32 cellular contexts compared by ENCODE assay signal in the genomic region with DNA sequence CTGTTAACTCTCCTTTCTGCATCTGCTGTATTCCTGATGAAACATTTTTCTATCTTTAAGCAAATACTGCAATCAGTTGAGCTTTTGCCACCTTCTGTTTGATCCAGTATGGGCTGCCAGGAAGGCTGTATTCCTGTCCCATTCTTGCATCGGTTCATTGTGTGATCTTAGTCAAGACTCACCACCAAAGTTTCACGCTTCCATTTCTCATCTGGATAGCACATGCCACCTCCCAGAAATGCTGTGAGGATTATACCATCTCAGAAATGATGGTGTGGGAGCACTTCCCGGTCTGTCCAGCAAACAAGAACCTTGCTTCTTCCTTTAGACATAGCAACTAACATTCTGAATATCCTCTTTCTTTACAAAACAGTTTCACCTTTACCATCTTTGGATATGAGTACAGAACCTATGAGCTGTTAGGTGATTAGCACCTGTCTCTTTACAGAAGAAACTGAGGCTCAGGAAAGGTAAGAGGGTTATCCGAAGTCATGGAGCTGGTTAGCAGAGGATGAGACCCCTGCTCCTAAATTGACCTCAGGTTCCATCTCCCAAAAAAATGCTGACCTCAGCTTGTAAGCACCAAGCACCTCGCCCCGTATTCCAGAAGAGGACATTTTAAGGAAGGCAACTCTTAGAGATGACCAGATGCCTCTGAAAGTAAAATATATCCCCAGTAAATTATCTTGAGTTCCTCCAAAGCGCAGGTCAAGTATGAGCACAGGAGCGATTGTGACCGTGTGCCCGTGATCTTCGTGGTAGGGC. TPM values are rescaled to one million over a fixed set of nuclear protein-coding genes. Genes with fewer than 3 reads are reported as not detected.
DNase-seq lines count a peak whose midpoint lies in the region; ATAC-seq, FAIRE-seq and TF ChIP-seq lines count a peak whose summit lies in the region.
"Had no signal": no experiment of that assay in that cellular context is flagged by ENCODE, and none has a peak within 500 bp of the region (broad histone marks: within the 10 kb centered on the region; RNA-seq: fewer than 3 reads in every experiment).

No MANE protein-coding gene starts in this region.

- no peak for ATAC-seq in A549
- ATAC-seq in aorta (ENCODE audit: low FRiP score), result no peak
- ATAC-seq in activated T-cell treated with anti-CD3 and anti-CD28 coated beads, Interleukin-2, amount 50 U/mL, for 72 hours (replicated peaks in 1 of 2), result no peak
- ATAC-seq: T-helper 17 cell had no signal

- peaks cover 79% of the 10 kb centered on the region for H3K36me3 ChIP-seq in GM23248 (ENCODE audit: low read depth)
- peaks cover 0 to 44% (median 11%) of the 10 kb centered on the region in 4 donors for H3K36me3 ChIP-seq in sigmoid colon
- peaks cover 0 to 14% of the 10 kb centered on the region in 2 donors for H3K36me3 ChIP-seq in aorta (ENCODE audit: control insufficient read depth in 1 of 2, insufficient read depth in 2 of 2, low read length in 1 of 2)

- CTCF ChIA-PET in A549 (lab: Yijun Ruan, JAX), result interaction anchor here (0.6 to 4.8 kb wide), 9 partner anchors 11 to 188 kb away, joined by 3 to 18 read pairs (median 3); no protein-coding TSS in a partner anchor

- intact Hi-C loops in dorsolateral prefrontal cortex (cut with DNase I), result no loop called here
- intact Hi-C loops in sigmoid colon (cut with DNase I), result no loop called here
- intact Hi-C loops in aorta (cut with DNase I), result no loop called here

- no peaks in the 10 kb centered on the region for H3K4me1 Mint-ChIP-seq in activated T-cell treated with anti-CD3 and anti-CD28 coated beads, Interleukin-2, amount 50 U/mL, for 72 hours (ENCODE audit: low read depth)
- H3K4me1 Mint-ChIP-seq: T-helper 17 cell had no signal

- TF ChIP-seq RAD21 in A549 (conservative IDR thresholded peaks at IDR 0.05 in 1 of 2, IDR thresholded peaks at IDR 0.05 in 1 of 2), result no peak

- no peaks in the 10 kb centered on the region for H3K27me3 ChIP-seq in GM23248 (replicated peaks; ENCODE audit: insufficient read depth)
- H3K27me3 ChIP-seq in dorsolateral prefrontal cortex, result no peaks in the 10 kb centered on the region
- H3K27me3 ChIP-seq in sigmoid colon, result no peaks in the 10 kb centered on the region
- H3K27me3 ChIP-seq in aorta (ENCODE audit: control insufficient read depth in 1 of 2, insufficient read depth in 2 of 2, low read length in 1 of 2), result no peaks in the 10 kb centered on the region
- H3K27me3 ChIP-seq: adrenal gland, BLaER1, neutrophil, thyroid gland had no signal

- no peak overlapping the region for H3K27ac ChIP-seq in A549
- peak overlapping the region; percentile 86 for H3K27ac ChIP-seq in GM23248
- peak overlapping the region in 51 of 59 donors; percentile 10 to 84 (median 56) for H3K27ac ChIP-seq in dorsolateral prefrontal cortex
- H3K27ac ChIP-seq in sigmoid colon, result peak overlapping the region in 3 of 4 donors; percentile 17 to 27 (median 23)
- H3K27ac ChIP-seq in aorta (ENCODE audit: low read depth in 1 of 2, low read length in 2 of 2), result peak overlapping the region in 1 of 2 donors; percentile 6
- H3K27ac ChIP-seq: BLaER1, epithelial cell of prostate, neutrophil, thyroid gland had no signal

- H2AFZ ChIP-seq in GM23248, result no peak overlapping the region

- no peaks in the 10 kb centered on the region for H3K9me2 ChIP-seq in GM23248 (ENCODE audit: insufficient read depth)

- H3F3A ChIP-seq in GM23248 (ENCODE audit: insufficient read depth), result peaks cover 98% of the 10 kb centered on the region

- no peaks in the 10 kb centered on the region for H3K9me3 Mint-ChIP-seq in activated T-cell treated with anti-CD3 and anti-CD28 coated beads, Interleukin-2, amount 50 U/mL, for 72 hours
- H3K9me3 Mint-ChIP-seq: activated naive CD4-positive, alpha-beta T cell treated with anti-CD3 and anti-CD28 coated beads for 36 hours; brain had no signal

- no peaks in the 10 kb centered on the region for H3K27me3 Mint-ChIP-seq in activated T-cell treated with anti-CD3 and anti-CD28 coated beads, Interleukin-2, amount 50 U/mL, for 72 hours (ENCODE audit: low read depth)
- H3K27me3 Mint-ChIP-seq: brain, naive B cell, T-helper 17 cell had no signal

- H3K4me3 Mint-ChIP-seq in activated T-cell treated with anti-CD3 and anti-CD28 coated beads, Interleukin-2, amount 50 U/mL, for 72 hours, result no peak overlapping the region
- H3K4me3 Mint-ChIP-seq: activated naive CD4-positive, alpha-beta T cell treated with anti-CD3 and anti-CD28 coated beads for 36 hours; brain; naive B cell; T-helper 17 cell had no signal

- TF ChIP-seq POLR2A in A549 (IDR thresholded peaks at IDR 0.05; ENCODE audit: low read length) (no peak), sigmoid colon (IDR thresholded peaks at IDR 0.05) (no peak)

- no peak overlapping the region for H3K27ac Mint-ChIP-seq in activated T-cell treated with anti-CD3 and anti-CD28 coated beads, Interleukin-2, amount 50 U/mL, for 72 hours
- H3K27ac Mint-ChIP-seq: activated naive CD4-positive, alpha-beta T cell treated with anti-CD3 and anti-CD28 coated beads for 36 hours; T-helper 17 cell had no signal

- H3K4me2 ChIP-seq in A549, result no peak overlapping the region
- H3K4me2 ChIP-seq in GM23248 (ENCODE audit: unreplicated experiment), result no peak overlapping the region
- H3K4me2 ChIP-seq: BLaER1 had no signal

- POLR2A ChIA-PET in A549 (lab: Yijun Ruan, JAX), result no interaction called here

- H3K9ac ChIP-seq in GM23248, result no peak overlapping the region
- H3K9ac ChIP-seq: BLaER1 had no signal

- 88% methylated on average over 11 of the region's 11 CpGs for WGBS in A549 (ENCODE audit: missing lambda C conversion rate)
- 83 to 84% methylated on average over 11 of the region's 11 CpGs for WGBS in GM23248 (ENCODE audit: low coverage in 1 of 2, low lambda C conversion rate in 2 of 2, missing lambda C conversion rate in 2 of 2), 2 experiments
- WGBS in sigmoid colon, 2 donors, result 86 to 90% methylated on average over 11 of the region's 11 CpGs
- WGBS in aorta, 2 donors, result 67 to 70% methylated on average over 11 of the region's 11 CpGs

- H3K9me3 ChIP-seq in A549 (no peaks in the 10 kb centered on the region), GM23248 (ENCODE audit: low read depth) (no peaks in the 10 kb centered on the region), sigmoid colon (no peaks in the 10 kb centered on the region), aorta (ENCODE audit: control insufficient read depth, low read length) (no peaks in the 10 kb centered on the region)
- H3K9me3 ChIP-seq: adrenal gland, BLaER1, HAP-1, neutrophil, thyroid gland had no signal

- DNase-seq in A549 (ENCODE audit: low read depth in 1 of 2, low spot score in 1 of 2) (no peak), GM23248 (peak; percentile 42), dorsolateral prefrontal cortex (peak in 1 of 10 donors; percentile 27), sigmoid colon (no peak), aorta (no peak), NCI-H69 (lab: John Stamatoyannopoulos, UW) (no peak), putamen (ENCODE audit: low spot score) (no peak)
- no peak for DNase-seq in activated T-cell treated with anti-CD3 and anti-CD28 coated beads, Interleukin-2, amount 50 U/mL, for 72 hours
- DNase-seq: activated CD4-positive, alpha-beta T cell treated with anti-CD3 and anti-CD28 coated beads, Interleukin-2, amount 50 U/mL, for 48 hours; activated naive CD4-positive, alpha-beta T cell treated with anti-CD3 and anti-CD28 coated beads for 36 hours; adrenal gland; DMS 273 treated with DMSO at 0.1 percent for 48 hours; effector CD4-positive, alpha-beta T cell; EL; islet precursor cell; midbrain; naive B cell; NCI-H1417 treated with DMSO at 0.1 percent for 48 hours; NCI-H2029 treated with DMSO at 0.1 percent for 48 hours; NCI-H524; NK-92 treated with Interleukin-12 subunit alpha and Interleukin-12 subunit beta, amount 100 ng/mL, for 24 hours; stimulated activated naive CD4-positive, alpha-beta T cell; T-helper 17 cell; thyroid gland had no signal

- peaks cover 20% of the 10 kb centered on the region for H3K4me1 ChIP-seq in A549
- H3K4me1 ChIP-seq in GM23248 (ENCODE audit: insufficient read depth), result peaks cover 53% of the 10 kb centered on the region
- peaks cover 0 to 20% (median 13%) of the 10 kb centered on the region in 4 donors for H3K4me1 ChIP-seq in sigmoid colon
- no peaks in the 10 kb centered on the region for H3K4me1 ChIP-seq in aorta (ENCODE audit: control insufficient read depth in 1 of 2, insufficient read depth in 2 of 2, low read length in 2 of 2)
- H3K4me1 ChIP-seq: adrenal gland, BLaER1, HAP-1 had no signal

- no peak overlapping the region for H3K4me3 ChIP-seq in A549
- H3K4me3 ChIP-seq in GM23248, result no peak overlapping the region
- no peak overlapping the region for H3K4me3 ChIP-seq in dorsolateral prefrontal cortex
- no peak overlapping the region for H3K4me3 ChIP-seq in sigmoid colon
- no peak overlapping the region for H3K4me3 ChIP-seq in aorta (ENCODE audit: low read length in 2 of 2)
- H3K4me3 ChIP-seq: adrenal gland, BLaER1, HAP-1, skin epidermis, thyroid gland had no signal

- in situ Hi-C loops in GM23248 (cut with MboI), result no loop called here

- peaks cover 11% of the 10 kb centered on the region; the same call in 1 of the 2 replicates for H3K79me2 ChIP-seq in GM23248 (ENCODE audit: insufficient read depth)

- TF ChIP-seq CTCF in A549 (IDR thresholded peaks at IDR 0.05), result no peak
- TF ChIP-seq CTCF in dorsolateral prefrontal cortex (IDR thresholded peaks at IDR 0.05 in 54 of 56, conservative IDR thresholded peaks at IDR 0.05 in 2 of 56; ENCODE audit: low read depth in 1 of 56, partially characterized antibody in 56 of 56), result no peak
- TF ChIP-seq CTCF in sigmoid colon (IDR thresholded peaks at IDR 0.05), result no peak

- TF ChIP-seq EP300 in A549 (IDR thresholded peaks at IDR 0.05), result no peak
- TF ChIP-seq EP300 in sigmoid colon (IDR thresholded peaks at IDR 0.05), result no peak

- no peaks in the 10 kb centered on the region for H3K36me3 Mint-ChIP-seq in activated T-cell treated with anti-CD3 and anti-CD28 coated beads, Interleukin-2, amount 50 U/mL, for 72 hours (ENCODE audit: insufficient read depth in 2 of 2)

- no peaks in the 10 kb centered on the region for H4K20me1 ChIP-seq in GM23248 (ENCODE audit: insufficient read depth)
- H4K20me1 ChIP-seq: BLaER1 had no signal

- FAIRE-seq in A549 (lab: Jason Lieb, UNC), result no peak
- FAIRE-seq: GM18507, TTC549 had no signal

TF ChIP-seq in A549, 52 proteins besides CTCF, POLR2A, EP300 and RAD21 (continues in another document):
- peak; percentile 96 for TF ChIP-seq MAFK (IDR thresholded peaks at IDR 0.05; ENCODE audit: partially characterized antibody)

RNA-seq across cellular contexts. Expression of a gene that starts 56.8 kb away (rescaled TPM):
- 92.1 and 124 TPM in 2 replicates for polyA plus RNA-seq in A549 (2011; rRNA removed)
- polyA plus RNA-seq in A549 (2012; cell fraction: cytosol; rRNA removed), result 23.9 and 28.0 TPM in 2 replicates
- polyA plus RNA-seq in A549 (2012; cell fraction: nucleus; rRNA removed), result 11.2 and 21.3 TPM in 2 replicates
- 52.5 to 64.4 TPM (median 56.5 TPM) in 3 replicates for polyA plus RNA-seq in A549 (2017; fragmentation: RNase III; extraction: RNeasy Plus Mini Kit Qiagen cat#74134 plus additional on column Dnase treatment)
- 19.5 and 20.3 TPM in 2 replicates for polyA minus RNA-seq in A549 (2011; rRNA and poly(A)+ RNA removed)
- total RNA-seq in GM23248 (2014; rRNA removed; shearing (Covaris generic)), result 86.2 and 93.2 TPM in 2 replicates
- 48.8 and 50.5 TPM in 2 replicates for polyA plus RNA-seq in GM23248 (2016; fragmentation: Nextera tagmentation; extraction: Ambion mirVana)
- total RNA-seq in dorsolateral prefrontal cortex, result 100 to 1,000 TPM in 9 of 120 experiments, 10 to 100 TPM in 111; 57.1 to 108 (median 87.8) TPM
- 10 to 100 TPM; 36.2 to 53.9 (median 47.6) TPM for total RNA-seq in sigmoid colon
- polyA plus RNA-seq in sigmoid colon, result 10 to 100 TPM; 25.9 to 44.2 (median 34.8) TPM
- total RNA-seq in aorta, result 10 to 100 TPM; 59.3 to 59.4 TPM
- 10 to 100 TPM; 36.1 to 57.6 TPM for polyA plus RNA-seq in aorta
- 10 to 100 TPM; 11.1 to 12.5 TPM for total RNA-seq in activated T-cell treated with anti-CD3 and anti-CD28 coated beads, Interleukin-2, amount 50 U/mL, for 72 hours

Comparison
In these comparisons a context has a peak if more than half of its experiments do, and no peak if none do; other contexts are left out.
1. H3K27ac ChIP-seq: peak in GM23248 (single experiment), dorsolateral prefrontal cortex (51 of 59) and sigmoid colon (3 of 4); none in A549 (0 of 2).